In the genomic region with DNA sequence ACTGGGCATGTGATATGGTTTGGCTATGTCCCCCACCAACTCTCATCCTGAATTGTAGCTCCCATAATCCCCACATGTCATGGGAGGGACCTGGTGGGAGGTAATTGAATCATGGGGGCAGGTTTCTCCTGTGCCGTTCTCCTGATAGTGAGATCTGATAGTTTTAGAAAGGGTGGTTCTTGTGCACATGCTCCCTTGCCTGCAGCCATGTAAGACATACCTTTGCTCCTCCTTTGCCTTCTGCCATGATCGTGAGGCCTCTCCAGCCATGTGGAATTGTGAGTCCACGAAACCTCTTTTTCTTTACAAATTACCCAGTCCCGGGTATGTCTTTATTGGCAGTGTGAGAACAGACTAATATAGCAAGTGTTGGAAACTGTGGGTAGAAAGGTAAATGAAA, we compare ENCODE assay signal across 5 cellular contexts.
"Had no signal": no experiment of that assay in that cellular context is flagged by ENCODE, and none has a peak within 500 bp of the region (broad histone marks: within the 10 kb centered on the region; RNA-seq: fewer than 3 reads in every experiment).

No MANE protein-coding gene starts in this region.

- H3K4me3 Mint-ChIP-seq: GM23338, H9 had no signal

- H3K4me2 ChIP-seq: GM23338 had no signal

- H3K4me1 Mint-ChIP-seq: GM23338 had no signal

- DNase-seq: H9, HCEC 1CT, IMR-90, KBM-7 had no signal

- H3K27ac Mint-ChIP-seq: GM23338, H9 had no signal

- H3K4me3 ChIP-seq: GM23338 had no signal

- H2AFZ ChIP-seq: GM23338 had no signal
